In the genomic region with DNA sequence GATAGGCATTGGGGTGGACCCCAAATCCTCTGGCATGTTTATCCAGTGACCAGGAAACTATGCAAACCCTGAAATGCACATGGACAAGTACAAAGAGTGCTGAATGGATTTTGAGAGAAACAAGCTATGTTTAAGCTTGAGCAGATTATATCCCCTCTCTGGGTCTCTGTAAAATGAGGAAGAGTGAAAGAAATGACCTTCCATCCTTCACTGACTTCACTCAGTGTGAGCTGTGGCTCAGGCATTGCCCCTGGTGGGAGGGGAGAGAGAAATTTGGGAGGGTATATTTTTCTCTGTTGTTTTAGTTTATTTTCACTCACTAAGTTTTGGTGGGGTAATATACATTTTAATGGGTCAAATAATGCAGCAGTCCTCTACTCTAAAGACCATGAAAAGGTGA, we compare ENCODE assay signal across 19 cellular contexts.
"Had no signal": no experiment of that assay in that cellular context is flagged by ENCODE, and none has a peak within 500 bp of the region (broad histone marks: within the 10 kb centered on the region; RNA-seq: fewer than 3 reads in every experiment).

No MANE protein-coding gene starts in this region.

- DNase-seq: activated CD4-positive, alpha-beta memory T cell treated with anti-CD3 and anti-CD28 coated beads for 36 hours; activated CD4-positive, alpha-beta T cell treated with anti-CD3 and anti-CD28 coated beads for 48 hours; activated effector memory CD4-positive, alpha-beta T cell treated with Interleukin-2 at 50 U/mL for 16 hours; activated naive CD4-positive, alpha-beta T cell treated with anti-CD3 and anti-CD28 coated beads for 36 hours; activated T-cell treated with anti-CD3 and anti-CD28 coated beads, Interleukin-2, amount 50 U/mL, for 72 hours; foreskin fibroblast; immature natural killer cell; lower lobe of right lung; naive thymus-derived CD8-positive, alpha-beta T cell; stimulated activated CD4-positive, alpha-beta T cell treated with anti-CD3 and anti-CD28 coated beads, Interleukin-4, amount 100 ng/mL, for 24 hours; stimulated activated naive CD8-positive, alpha-beta T cell treated with anti-CD3 and anti-CD28 coated beads, Interleukin-15, amount 100 ng/mL, for 72 hours; T-helper 17 cell had no signal

- H3K9me3 ChIP-seq: lower lobe of right lung, prostate gland, suprapubic skin had no signal

- H3K27ac Mint-ChIP-seq: activated CD4-positive, alpha-beta memory T cell treated with anti-CD3 and anti-CD28 coated beads for 36 hours; activated naive CD4-positive, alpha-beta T cell treated with anti-CD3 and anti-CD28 coated beads for 36 hours; activated T-cell treated with anti-CD3 and anti-CD28 coated beads, Interleukin-2, amount 50 U/mL, for 72 hours; immature natural killer cell; stimulated activated naive CD8-positive, alpha-beta T cell treated with anti-CD3 and anti-CD28 coated beads, Interleukin-15, amount 100 ng/mL, for 72 hours; T-helper 17 cell had no signal

- H3K4me3 ChIP-seq: cardiac muscle cell, hepatocyte, lower lobe of right lung, prostate gland, right atrium auricular region, suprapubic skin, tibial nerve had no signal

- H3K4me1 ChIP-seq: prostate gland, suprapubic skin had no signal

- H3K27me3 Mint-ChIP-seq: naive thymus-derived CD8-positive, alpha-beta T cell; stimulated activated naive CD8-positive, alpha-beta T cell treated with anti-CD3 and anti-CD28 coated beads, Interleukin-15, amount 100 ng/mL, for 72 hours had no signal

- ATAC-seq: activated T-cell treated with anti-CD3 and anti-CD28 coated beads, Interleukin-2, amount 50 U/mL, for 72 hours; left lobe of liver; lower lobe of right lung; naive thymus-derived CD8-positive, alpha-beta T cell; stimulated activated naive CD8-positive, alpha-beta T cell treated with anti-CD3 and anti-CD28 coated beads, Interleukin-15, amount 100 ng/mL, for 72 hours; T-helper 17 cell had no signal

- H3K27me3 ChIP-seq: cardiac muscle cell, hepatocyte, right atrium auricular region, suprapubic skin, tibial nerve had no signal

- H3K4me2 ChIP-seq: hepatocyte had no signal

- H3K27ac ChIP-seq: cardiac muscle cell, hepatocyte, lower lobe of right lung, prostate gland, right atrium auricular region, suprapubic skin, tibial nerve had no signal

- H3K79me2 ChIP-seq: hepatocyte had no signal

- H3K36me3 ChIP-seq: cardiac muscle cell, lower lobe of right lung, prostate gland, right atrium auricular region, suprapubic skin had no signal

- H3K4me3 Mint-ChIP-seq: activated CD4-positive, alpha-beta memory T cell treated with anti-CD3 and anti-CD28 coated beads for 36 hours; activated naive CD4-positive, alpha-beta T cell treated with anti-CD3 and anti-CD28 coated beads for 36 hours; immature natural killer cell; stimulated activated naive CD8-positive, alpha-beta T cell treated with anti-CD3 and anti-CD28 coated beads, Interleukin-15, amount 100 ng/mL, for 72 hours; T-helper 17 cell had no signal

- H2AFZ ChIP-seq: hepatocyte had no signal
